Comparison of ENCODE assay signal across 34 cellular contexts in the genomic region with DNA sequence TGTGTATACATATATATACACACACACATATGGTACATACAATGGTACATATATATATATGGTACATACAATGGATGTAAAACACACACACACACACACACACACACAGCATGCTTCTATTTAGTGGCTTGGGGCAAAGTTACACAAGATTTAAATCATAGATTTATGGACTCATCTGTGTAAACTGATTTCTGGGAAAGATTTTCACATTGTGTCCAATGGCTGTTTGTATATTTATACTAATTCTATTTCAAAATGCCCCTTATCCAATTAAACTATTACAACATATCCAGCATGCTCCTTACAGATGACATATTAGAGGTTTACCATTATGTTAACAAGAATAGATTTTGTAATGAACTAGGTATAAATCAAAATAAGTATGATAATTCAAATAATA.
"Had no signal": no experiment of that assay in that cellular context is flagged by ENCODE, and none has a peak within 500 bp of the region (broad histone marks: within the 10 kb centered on the region; RNA-seq: fewer than 3 reads in every experiment).

No MANE protein-coding gene starts in this region.

- H3K27ac ChIP-seq: body of pancreas, esophagus muscularis mucosa, foreskin keratinocyte, gastrocnemius medialis, heart left ventricle had no signal

- H3K4me1 Mint-ChIP-seq: activated CD4-positive, alpha-beta T cell treated with anti-CD3 and anti-CD28 coated beads, Interleukin-2, amount 10 ng/mL, durations not matched to agents 24 days and 14 days; activated naive CD4-positive, alpha-beta T cell treated with anti-CD3 and anti-CD28 coated beads, Interleukin-2, amount 50 U/mL, for 24 hours; activated naive CD8-positive, alpha-beta T cell treated with anti-CD3 and anti-CD28 coated beads for 36 hours; T-helper 17 cell had no signal

- H3K27me3 Mint-ChIP-seq: activated CD4-positive, alpha-beta memory T cell treated with anti-CD3 and anti-CD28 coated beads for 36 hours; activated CD4-positive, alpha-beta T cell treated with anti-CD3 and anti-CD28 coated beads for 36 hours; activated CD4-positive, alpha-beta T cell treated with anti-CD3 and anti-CD28 coated beads, Interleukin-2, amount 10 ng/mL, durations not matched to agents 24 days and 14 days; activated CD8-positive, alpha-beta memory T cell treated with anti-CD3 and anti-CD28 coated beads, Interleukin-2, amount 10 ng/mL, durations not matched to agents 7 days and 5 days; activated naive CD4-positive, alpha-beta T cell treated with anti-CD3 and anti-CD28 coated beads, Interleukin-2, amount 50 U/mL, for 24 hours; activated naive CD8-positive, alpha-beta T cell treated with anti-CD3 and anti-CD28 coated beads for 36 hours; effector memory CD8-positive, alpha-beta T cell; T-helper 17 cell had no signal

- H3K27ac Mint-ChIP-seq: activated CD4-positive, alpha-beta memory T cell treated with anti-CD3 and anti-CD28 coated beads for 36 hours; activated CD4-positive, alpha-beta T cell treated with anti-CD3 and anti-CD28 coated beads for 36 hours; activated CD4-positive, alpha-beta T cell treated with anti-CD3 and anti-CD28 coated beads, Interleukin-2, amount 10 ng/mL, durations not matched to agents 24 days and 14 days; activated CD8-positive, alpha-beta memory T cell treated with anti-CD3 and anti-CD28 coated beads, Interleukin-2, amount 10 ng/mL, durations not matched to agents 7 days and 5 days; activated CD8-positive, alpha-beta T cell treated with anti-CD3 and anti-CD28 coated beads, Interleukin-2, amount 10 ng/mL, durations not matched to agents 7 days and 5 days; activated naive CD4-positive, alpha-beta T cell treated with anti-CD3 and anti-CD28 coated beads for 36 hours; activated naive CD4-positive, alpha-beta T cell treated with anti-CD3 and anti-CD28 coated beads, Interleukin-2, amount 50 U/mL, for 24 hours; activated naive CD8-positive, alpha-beta T cell treated with anti-CD3 and anti-CD28 coated beads for 36 hours; activated T-helper 1 cell treated with anti-CD3 and anti-CD28 coated beads, Interleukin-12 subunit alpha, Interleukin-12 subunit beta, Interleukin-2, Interleukin-4 antibody, amounts not matched to agents 30 ng/mL and 10 ng/mL and 1 ng/mL, durations not matched to agents 14 hours and 24 hours and 36 hours; activated T-helper 2 cell treated with anti-CD3 and anti-CD28 coated beads, Interferon-gamma antibody, Interleukin-2, Interleukin-4, amounts not matched to agents 10 μg/mL and 5 μg/mL and 100 μg/mL, durations not matched to agents 14 hours and 24 hours and 36 hours; effector memory CD8-positive, alpha-beta T cell; T-helper 17 cell; T-helper 2 cell treated with Interferon-gamma antibody and Interleukin-4, amounts not matched to agents 5 μg/mL and 100 μg/mL, for 36 hours had no signal

- H3K4me3 ChIP-seq: body of pancreas, esophagus muscularis mucosa, gastrocnemius medialis, heart left ventricle had no signal

- H3K9me3 ChIP-seq: esophagus muscularis mucosa, gastrocnemius medialis had no signal

- H3K4me3 Mint-ChIP-seq: activated CD4-positive, alpha-beta memory T cell treated with anti-CD3 and anti-CD28 coated beads for 36 hours; activated CD4-positive, alpha-beta T cell treated with anti-CD3 and anti-CD28 coated beads for 36 hours; activated CD4-positive, alpha-beta T cell treated with anti-CD3 and anti-CD28 coated beads, Interleukin-2, amount 10 ng/mL, durations not matched to agents 24 days and 14 days; activated CD8-positive, alpha-beta memory T cell treated with anti-CD3 and anti-CD28 coated beads, Interleukin-2, amount 10 ng/mL, durations not matched to agents 7 days and 5 days; activated CD8-positive, alpha-beta T cell treated with anti-CD3 and anti-CD28 coated beads, Interleukin-2, amount 10 ng/mL, durations not matched to agents 7 days and 5 days; activated naive CD4-positive, alpha-beta T cell treated with anti-CD3 and anti-CD28 coated beads for 36 hours; activated naive CD4-positive, alpha-beta T cell treated with anti-CD3 and anti-CD28 coated beads, Interleukin-2, amount 50 U/mL, for 24 hours; activated naive CD8-positive, alpha-beta T cell treated with anti-CD3 and anti-CD28 coated beads for 36 hours; activated T-helper 1 cell treated with anti-CD3 and anti-CD28 coated beads, Interleukin-12 subunit alpha, Interleukin-12 subunit beta, Interleukin-2, Interleukin-4 antibody, amounts not matched to agents 30 ng/mL and 10 ng/mL and 1 ng/mL, durations not matched to agents 14 hours and 24 hours and 36 hours; effector memory CD8-positive, alpha-beta T cell; T-helper 17 cell; T-helper 2 cell treated with Interferon-gamma antibody and Interleukin-4, amounts not matched to agents 5 μg/mL and 100 μg/mL, for 36 hours had no signal

- DNase-seq: activated CD4-positive, alpha-beta memory T cell treated with anti-CD3 and anti-CD28 coated beads for 36 hours; activated CD4-positive, alpha-beta T cell treated with anti-CD3 and anti-CD28 coated beads for 36 hours; activated CD4-positive, alpha-beta T cell treated with anti-CD3 and anti-CD28 coated beads, Interleukin-2, amount 10 ng/mL, durations not matched to agents 24 days and 14 days; activated CD4-positive, CD25-positive, alpha-beta regulatory T cell; activated CD4-positive, CD25-positive, alpha-beta regulatory T cell treated with anti-CD3 and anti-CD28 coated beads, Interleukin-2, amount 50 U/mL, for 72 hours; activated CD8-positive, alpha-beta memory T cell treated with anti-CD3 and anti-CD28 coated beads, Interleukin-2, amount 10 ng/mL, durations not matched to agents 7 days and 5 days; activated CD8-positive, alpha-beta memory T cell treated with anti-CD3 and anti-CD28 coated beads, Interleukin-2, amount 50 U/mL, for 4 hours; activated CD8-positive, alpha-beta T cell treated with anti-CD3 and anti-CD28 coated beads, Interleukin-2, amount 10 ng/mL, durations not matched to agents 7 days and 5 days; activated effector memory CD4-positive, alpha-beta T cell treated with anti-CD3 and anti-CD28 coated beads, Interleukin-2, amount 50 U/mL, for 16 hours; activated naive CD4-positive, alpha-beta T cell treated with anti-CD3 and anti-CD28 coated beads for 36 hours; activated naive CD8-positive, alpha-beta T cell treated with anti-CD3 and anti-CD28 coated beads for 36 hours; activated T-cell treated with anti-CD3 and anti-CD28 coated beads, Interleukin-2, amount 50 U/mL, for 1 hour; activated T-cell treated with anti-CD3 and anti-CD28 coated beads, Interleukin-2, amount 50 U/mL, for 48 hours; amygdala; aorta; body of pancreas; caudate nucleus; cortex of kidney; dermis blood vessel endothelial cell; effector CD4-positive, alpha-beta T cell; effector memory CD8-positive, alpha-beta T cell; erythroblast; foreskin keratinocyte; gastrocnemius medialis; glutamatergic neuron; heart left ventricle; T-helper 1 cell; T-helper 17 cell; T1000 had no signal

- H3K36me3 ChIP-seq: gastrocnemius medialis, heart left ventricle had no signal

- ATAC-seq: activated CD4-positive, alpha-beta T cell treated with anti-CD3 and anti-CD28 coated beads for 36 hours; activated CD8-positive, alpha-beta memory T cell treated with anti-CD3 and anti-CD28 coated beads, Interleukin-2, amount 10 ng/mL, durations not matched to agents 7 days and 5 days; activated CD8-positive, alpha-beta T cell treated with anti-CD3 and anti-CD28 coated beads, Interleukin-2, amount 10 ng/mL, durations not matched to agents 7 days and 5 days; body of pancreas; effector memory CD8-positive, alpha-beta T cell; foreskin keratinocyte; gastrocnemius medialis; heart left ventricle; T-helper 17 cell had no signal

- H3K27me3 ChIP-seq: body of pancreas, esophagus muscularis mucosa, foreskin keratinocyte, gastrocnemius medialis, heart left ventricle had no signal

- H3K4me1 ChIP-seq: body of pancreas, esophagus muscularis mucosa, gastrocnemius medialis had no signal
